In the genomic region with DNA sequence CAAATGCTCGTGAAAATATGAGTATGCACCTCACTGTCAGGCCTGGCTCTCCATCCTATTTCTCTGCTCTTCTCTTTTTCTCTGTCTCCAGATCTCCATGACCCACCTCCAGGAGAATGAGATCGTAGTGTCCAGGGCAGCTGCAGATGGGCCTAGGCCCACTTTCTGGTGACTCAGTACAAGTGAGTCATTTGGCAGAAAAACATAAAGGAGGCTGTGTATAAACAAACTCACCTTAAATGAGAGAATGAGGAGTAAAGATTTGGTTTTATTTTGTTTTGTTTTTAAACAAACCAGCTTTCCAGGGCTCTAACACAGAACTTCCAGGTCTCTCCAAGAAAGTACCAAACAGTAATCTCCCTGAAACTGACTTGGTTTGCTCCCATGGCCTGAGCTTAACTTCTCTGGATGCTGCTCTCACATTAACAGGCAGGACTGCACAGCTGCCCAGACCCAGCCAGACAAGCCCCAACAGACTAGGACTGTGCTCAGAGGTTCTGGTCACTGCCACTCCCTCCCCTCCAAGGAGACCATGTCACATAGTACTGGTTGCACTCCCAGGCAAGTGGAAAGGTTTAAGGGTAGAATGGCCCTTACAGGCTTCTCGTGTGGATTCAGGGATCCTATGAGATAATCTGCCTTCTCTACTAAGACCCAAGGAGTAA, we compare ENCODE assay signal across 1 cellular context.
TF ChIP-seq lines count a peak whose summit lies in the region.

No MANE protein-coding gene starts in this region.

TF ChIP-seq in SK-N-SH, 30 proteins besides CTCF, POLR2A, EP300 and RAD21 (continued from another document):
- 0 out of 2 replicates have a peak, but pooled peaks have one; percentile 32 for TF ChIP-seq TAF1 (IDR thresholded peaks at IDR 0.05; ENCODE audit: borderline replicate concordance, low read depth, low read length)
- peak; percentile 78 for TF ChIP-seq NFIC (IDR thresholded peaks at IDR 0.05; ENCODE audit: borderline replicate concordance)
- TF ChIP-seq, protein P1, sequence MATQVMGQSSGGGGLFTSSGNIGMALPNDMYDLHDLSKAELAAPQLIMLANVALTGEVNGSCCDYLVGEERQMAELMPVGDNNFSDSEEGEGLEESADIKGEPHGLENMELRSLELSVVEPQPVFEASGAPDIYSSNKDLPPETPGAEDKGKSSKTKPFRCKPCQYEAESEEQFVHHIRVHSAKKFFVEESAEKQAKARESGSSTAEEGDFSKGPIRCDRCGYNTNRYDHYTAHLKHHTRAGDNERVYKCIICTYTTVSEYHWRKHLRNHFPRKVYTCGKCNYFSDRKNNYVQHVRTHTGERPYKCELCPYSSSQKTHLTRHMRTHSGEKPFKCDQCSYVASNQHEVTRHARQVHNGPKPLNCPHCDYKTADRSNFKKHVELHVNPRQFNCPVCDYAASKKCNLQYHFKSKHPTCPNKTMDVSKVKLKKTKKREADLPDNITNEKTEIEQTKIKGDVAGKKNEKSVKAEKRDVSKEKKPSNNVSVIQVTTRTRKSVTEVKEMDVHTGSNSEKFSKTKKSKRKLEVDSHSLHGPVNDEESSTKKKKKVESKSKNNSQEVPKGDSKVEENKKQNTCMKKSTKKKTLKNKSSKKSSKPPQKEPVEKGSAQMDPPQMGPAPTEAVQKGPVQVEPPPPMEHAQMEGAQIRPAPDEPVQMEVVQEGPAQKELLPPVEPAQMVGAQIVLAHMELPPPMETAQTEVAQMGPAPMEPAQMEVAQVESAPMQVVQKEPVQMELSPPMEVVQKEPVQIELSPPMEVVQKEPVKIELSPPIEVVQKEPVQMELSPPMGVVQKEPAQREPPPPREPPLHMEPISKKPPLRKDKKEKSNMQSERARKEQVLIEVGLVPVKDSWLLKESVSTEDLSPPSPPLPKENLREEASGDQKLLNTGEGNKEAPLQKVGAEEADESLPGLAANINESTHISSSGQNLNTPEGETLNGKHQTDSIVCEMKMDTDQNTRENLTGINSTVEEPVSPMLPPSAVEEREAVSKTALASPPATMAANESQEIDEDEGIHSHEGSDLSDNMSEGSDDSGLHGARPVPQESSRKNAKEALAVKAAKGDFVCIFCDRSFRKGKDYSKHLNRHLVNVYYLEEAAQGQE (IDR thresholded peaks at IDR 0.05; ENCODE audit: low read depth, low read length): no peak
- no peak for TF ChIP-seq FOXM1 (IDR thresholded peaks at IDR 0.05; ENCODE audit: low read depth)
- TF ChIP-seq YY1 (IDR thresholded peaks at IDR 0.05; ENCODE audit: low read depth): no peak
- TF ChIP-seq FOXJ3 (CRISPR knock-in tag; IDR thresholded peaks at IDR 0.05): no peak
- no peak for TF ChIP-seq TEAD4 (IDR thresholded peaks at IDR 0.05; ENCODE audit: borderline replicate concordance, insufficient read depth)
- TF ChIP-seq FOSL2 (IDR thresholded peaks at IDR 0.05; ENCODE audit: borderline replicate concordance, low read depth): peak; percentile 97
- TF ChIP-seq EZH2phosphoT487 (IDR thresholded peaks at IDR 0.05; ENCODE audit: borderline replicate concordance, low read depth): no peak
- TF ChIP-seq, protein P2, sequence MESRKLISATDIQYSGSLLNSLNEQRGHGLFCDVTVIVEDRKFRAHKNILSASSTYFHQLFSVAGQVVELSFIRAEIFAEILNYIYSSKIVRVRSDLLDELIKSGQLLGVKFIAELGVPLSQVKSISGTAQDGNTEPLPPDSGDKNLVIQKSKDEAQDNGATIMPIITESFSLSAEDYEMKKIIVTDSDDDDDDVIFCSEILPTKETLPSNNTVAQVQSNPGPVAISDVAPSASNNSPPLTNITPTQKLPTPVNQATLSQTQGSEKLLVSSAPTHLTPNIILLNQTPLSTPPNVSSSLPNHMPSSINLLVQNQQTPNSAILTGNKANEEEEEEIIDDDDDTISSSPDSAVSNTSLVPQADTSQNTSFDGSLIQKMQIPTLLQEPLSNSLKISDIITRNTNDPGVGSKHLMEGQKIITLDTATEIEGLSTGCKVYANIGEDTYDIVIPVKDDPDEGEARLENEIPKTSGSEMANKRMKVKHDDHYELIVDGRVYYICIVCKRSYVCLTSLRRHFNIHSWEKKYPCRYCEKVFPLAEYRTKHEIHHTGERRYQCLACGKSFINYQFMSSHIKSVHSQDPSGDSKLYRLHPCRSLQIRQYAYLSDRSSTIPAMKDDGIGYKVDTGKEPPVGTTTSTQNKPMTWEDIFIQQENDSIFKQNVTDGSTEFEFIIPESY (IDR thresholded peaks at IDR 0.05; ENCODE audit: borderline replicate concordance, low read depth): no peak
- no peak for TF ChIP-seq GATA2 (CRISPR knock-in tag; IDR thresholded peaks at IDR 0.05)
- TF ChIP-seq RXRA (IDR thresholded peaks at IDR 0.05; ENCODE audit: borderline replicate concordance, low read depth): no peak
- TF ChIP-seq, protein P3, sequence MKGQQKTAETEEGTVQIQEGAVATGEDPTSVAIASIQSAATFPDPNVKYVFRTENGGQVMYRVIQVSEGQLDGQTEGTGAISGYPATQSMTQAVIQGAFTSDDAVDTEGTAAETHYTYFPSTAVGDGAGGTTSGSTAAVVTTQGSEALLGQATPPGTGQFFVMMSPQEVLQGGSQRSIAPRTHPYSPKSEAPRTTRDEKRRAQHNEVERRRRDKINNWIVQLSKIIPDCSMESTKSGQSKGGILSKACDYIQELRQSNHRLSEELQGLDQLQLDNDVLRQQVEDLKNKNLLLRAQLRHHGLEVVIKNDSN (IDR thresholded peaks at IDR 0.05; ENCODE audit: borderline replicate concordance, low read depth): no peak
- TF ChIP-seq RFX5 (IDR thresholded peaks at IDR 0.05; ENCODE audit: low read length): no peak
- TF ChIP-seq, protein P4, sequence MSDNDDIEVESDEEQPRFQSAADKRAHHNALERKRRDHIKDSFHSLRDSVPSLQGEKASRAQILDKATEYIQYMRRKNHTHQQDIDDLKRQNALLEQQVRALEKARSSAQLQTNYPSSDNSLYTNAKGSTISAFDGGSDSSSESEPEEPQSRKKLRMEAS (IDR thresholded peaks at IDR 0.05; ENCODE audit: low read depth): peak; percentile 29; the same call in 1 of the 2 replicates
- TF ChIP-seq, protein P5, sequence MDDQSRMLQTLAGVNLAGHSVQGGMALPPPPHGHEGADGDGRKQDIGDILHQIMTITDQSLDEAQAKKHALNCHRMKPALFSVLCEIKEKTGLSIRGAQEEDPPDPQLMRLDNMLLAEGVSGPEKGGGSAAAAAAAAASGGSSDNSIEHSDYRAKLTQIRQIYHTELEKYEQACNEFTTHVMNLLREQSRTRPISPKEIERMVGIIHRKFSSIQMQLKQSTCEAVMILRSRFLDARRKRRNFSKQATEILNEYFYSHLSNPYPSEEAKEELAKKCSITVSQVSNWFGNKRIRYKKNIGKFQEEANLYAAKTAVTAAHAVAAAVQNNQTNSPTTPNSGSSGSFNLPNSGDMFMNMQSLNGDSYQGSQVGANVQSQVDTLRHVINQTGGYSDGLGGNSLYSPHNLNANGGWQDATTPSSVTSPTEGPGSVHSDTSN (IDR thresholded peaks at IDR 0.05): no peak; the same call in 1 of the 2 replicates
- peak; percentile 46; the same call in 1 of the 2 replicates for TF ChIP-seq POLR2AphosphoS5 (IDR thresholded peaks at IDR 0.05; ENCODE audit: low read depth, low read length)
- TF ChIP-seq ELF1 (IDR thresholded peaks at IDR 0.05): no peak
- no peak for TF ChIP-seq MEF2A (IDR thresholded peaks at IDR 0.05; ENCODE audit: borderline replicate concordance, low read depth)
- TF ChIP-seq GABPA (IDR thresholded peaks at IDR 0.05; ENCODE audit: low read depth): no peak
- no peak for TF ChIP-seq MXI1 (IDR thresholded peaks at IDR 0.05; ENCODE audit: low read depth, low read length)
